In genomic region chr1:20184997-20185833, GRCh38 we compare ENCODE assay signal across 9 cellular contexts. TPM values are rescaled to one million over a fixed set of nuclear protein-coding genes. Genes with fewer than 3 reads are reported as not detected.
DNase-seq lines count a peak whose midpoint lies in the region; ATAC-seq, FAIRE-seq and TF ChIP-seq lines count a peak whose summit lies in the region.
"Had no signal": no experiment of that assay in that cellular context is flagged by ENCODE, and none has a peak within 500 bp of the region (broad histone marks: within the 10 kb centered on the region; RNA-seq: fewer than 3 reads in every experiment).

No MANE protein-coding gene starts in this region.

- H3K9me3 Mint-ChIP-seq in activated naive CD4-positive, alpha-beta T cell treated with anti-CD3 and anti-CD28 coated beads, Interleukin-2, amount 50 U/mL, for 24 hours = no peaks in the 10 kb centered on the region
- H3K9me3 Mint-ChIP-seq in nephron progenitor cell = no peaks in the 10 kb centered on the region

- H3K27ac ChIP-seq in right atrium auricular region (peak overlapping the region; percentile 81 to 84), tibial nerve (no peak overlapping the region)

- H3K36me3 Mint-ChIP-seq in activated naive CD4-positive, alpha-beta T cell treated with anti-CD3 and anti-CD28 coated beads, Interleukin-2, amount 50 U/mL, for 24 hours = no peaks in the 10 kb centered on the region
- no peaks in the 10 kb centered on the region for H3K36me3 Mint-ChIP-seq in nephron progenitor cell (ENCODE audit: low read depth)

- FAIRE-seq in RCC 7860 (lab: Jason Lieb, UNC) = no peak

- peaks cover 0 to 47% of the 10 kb centered on the region in 2 donors for H3K4me1 ChIP-seq in right atrium auricular region
- peaks cover 0 to 10% (median 3%) of the 10 kb centered on the region in 4 donors for H3K4me1 ChIP-seq in tibial nerve

- H3K36me3 ChIP-seq in right atrium auricular region = no peaks in the 10 kb centered on the region
- no peaks in the 10 kb centered on the region for H3K36me3 ChIP-seq in tibial nerve

- TF ChIP-seq CTCF in right atrium auricular region (IDR thresholded peaks at IDR 0.05) = no peak
- TF ChIP-seq CTCF in nephron progenitor cell (IDR thresholded peaks at IDR 0.05) = no peak
- no peak for TF ChIP-seq CTCF in tibial nerve (IDR thresholded peaks at IDR 0.05)

- H3K4me1 Mint-ChIP-seq in activated naive CD4-positive, alpha-beta T cell treated with anti-CD3 and anti-CD28 coated beads, Interleukin-2, amount 50 U/mL, for 24 hours = peaks cover 52% of the 10 kb centered on the region
- H3K4me1 Mint-ChIP-seq in nephron progenitor cell = peaks cover 71% of the 10 kb centered on the region

- H3K27me3 ChIP-seq in right atrium auricular region = no peaks in the 10 kb centered on the region
- peaks cover 0 to 63% of the 10 kb centered on the region in 2 donors for H3K27me3 ChIP-seq in tibial nerve

- H3K27ac Mint-ChIP-seq in activated naive CD4-positive, alpha-beta T cell treated with anti-CD3 and anti-CD28 coated beads, Interleukin-2, amount 50 U/mL, for 24 hours = peak overlapping the region; percentile 84
- no peak overlapping the region for H3K27ac Mint-ChIP-seq in nephron progenitor cell

- ATAC-seq in left ventricle myocardium superior (no peak), GM18511 (IDR thresholded peaks at IDR 0.05; ENCODE audit: unreplicated experiment) (no peak)

- TF ChIP-seq POLR2A in tibial nerve (IDR thresholded peaks at IDR 0.05) = no peak

- peak overlapping the region in 1 of 2 donors; percentile 57 for H3K4me3 ChIP-seq in right atrium auricular region
- peak overlapping the region in 2 of 4 donors; percentile 35 to 38 for H3K4me3 ChIP-seq in tibial nerve

- peak overlapping the region; percentile 84 for H3K4me3 Mint-ChIP-seq in activated naive CD4-positive, alpha-beta T cell treated with anti-CD3 and anti-CD28 coated beads, Interleukin-2, amount 50 U/mL, for 24 hours
- peak overlapping the region; percentile 73 for H3K4me3 Mint-ChIP-seq in nephron progenitor cell

- TF ChIP-seq EP300 in tibial nerve (IDR thresholded peaks at IDR 0.05) = no peak

- H3K9me3 ChIP-seq in right atrium auricular region = no peaks in the 10 kb centered on the region
- no peaks in the 10 kb centered on the region for H3K9me3 ChIP-seq in tibial nerve

- H3K27me3 Mint-ChIP-seq in activated naive CD4-positive, alpha-beta T cell treated with anti-CD3 and anti-CD28 coated beads, Interleukin-2, amount 50 U/mL, for 24 hours = no peaks in the 10 kb centered on the region
- peaks cover 3% of the 10 kb centered on the region for H3K27me3 Mint-ChIP-seq in nephron progenitor cell (ENCODE audit: low read depth, poor library complexity)

- 56 to 67% methylated on average over 17 of the region's 17 CpGs for WGBS in tibial nerve, 2 donors

- in situ Hi-C loops in ACHN (cut with HindIII; ENCODE audit: low pct_ligation_motif_present, low pct_unique_long_range_greater_than_20kb, low sequenced_read_pairs) = no loop called here

- DNase-seq in right atrium auricular region (ENCODE audit: low spot score) (no peak), left ventricle myocardium superior (no peak), nephron progenitor cell (no peak), tibial nerve (ENCODE audit: low spot score in 2 of 2) (no peak), ACHN (no peak), RCC 7860 (ENCODE audit: low spot score) (no peak)

- intact Hi-C loops in left ventricle myocardium superior (cut with micrococcal nuclease) = no loop called here

RNA-seq across cellular contexts. Expression of gene UBXN10, which starts 0.7 kb away (rescaled TPM):
- total RNA-seq in right atrium auricular region = 1 to 10 TPM; 2.7 to 7.3 TPM
- total RNA-seq in left ventricle myocardium superior = 0.92 TPM
- under 1 TPM; under 0.01 to 0.84 (median 0.41) TPM for total RNA-seq in tibial nerve

RNA-seq across cellular contexts. Expression of gene PLA2G2C, which starts 1.1 kb away (rescaled TPM):
- total RNA-seq in right atrium auricular region (not detected), left ventricle myocardium superior (not detected), tibial nerve (not detected)
- total RNA-seq: kidney epithelial cell had no signal

RNA-seq across cellular contexts. Expression of gene PLA2G2F, which starts 46.1 kb away (rescaled TPM):
- total RNA-seq in right atrium auricular region = not detected
- total RNA-seq in left ventricle myocardium superior = not detected
- total RNA-seq in tibial nerve = not detected

Comparison
In these comparisons a context has a peak if more than half of its experiments do, and no peak if none do; other contexts are left out.
1. H3K27ac ChIP-seq: peak in right atrium auricular region (2 of 2); none in tibial nerve (0 of 4).